In the genomic region with DNA sequence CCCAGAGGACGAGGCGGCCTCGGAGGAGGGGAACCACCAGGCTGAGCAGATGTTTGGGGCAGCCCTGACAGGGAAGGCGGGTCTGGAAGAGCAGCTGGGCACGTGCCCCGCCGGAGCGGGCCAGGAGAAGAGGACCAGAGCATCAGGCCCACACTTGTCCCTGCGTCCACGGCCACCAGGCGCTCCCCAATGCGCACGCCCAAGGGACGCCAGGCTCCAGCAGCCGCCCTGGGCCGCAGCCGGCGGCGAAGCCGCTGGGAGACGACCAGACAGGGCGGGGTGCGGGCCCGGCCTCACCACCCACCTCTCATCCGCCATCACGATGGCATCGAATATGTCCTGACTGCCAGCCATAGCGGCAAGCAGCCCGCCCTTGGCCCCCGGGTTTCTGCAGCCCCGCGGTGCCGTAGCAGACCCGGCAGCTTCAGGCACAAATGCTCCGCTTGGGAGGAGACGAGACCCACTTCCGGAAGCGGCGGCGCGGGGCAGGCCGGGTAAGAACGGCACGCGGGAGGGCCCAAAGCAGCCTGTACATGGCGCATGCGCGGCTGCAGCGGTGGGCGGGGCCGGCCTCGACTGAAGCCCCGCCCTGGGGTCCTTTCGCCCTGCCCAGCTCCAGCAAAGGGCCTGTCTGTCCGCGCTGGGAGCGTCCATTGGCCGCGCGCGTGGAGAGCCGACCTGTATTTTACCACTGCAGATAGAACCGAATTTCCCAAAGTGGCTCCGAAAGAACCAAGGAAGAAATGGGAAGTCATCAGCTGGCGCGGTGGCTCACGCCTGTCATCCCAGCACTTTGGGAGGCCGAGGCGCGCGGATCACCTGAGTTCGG, we compare ENCODE assay signal across 1 cellular context.
TF ChIP-seq lines count a peak whose summit lies in the region.

A gene with protein sequence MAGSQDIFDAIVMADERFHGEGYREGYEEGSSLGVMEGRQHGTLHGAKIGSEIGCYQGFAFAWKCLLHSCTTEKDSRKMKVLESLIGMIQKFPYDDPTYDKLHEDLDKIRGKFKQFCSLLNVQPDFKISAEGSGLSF (minus strand): TSS at position 468 of the 829 bp plus-strand sequence. CDS start 114 bp downstream, at position 354.

TF ChIP-seq in H1, 55 proteins besides CTCF, POLR2A, EP300 and RAD21:
- TF ChIP-seq SAP30 (IDR thresholded peaks at IDR 0.05; ENCODE audit: insufficient read depth, insufficient replicate concordance, low read length) (peak; percentile 46), NRF1 (IDR thresholded peaks at IDR 0.05; ENCODE audit: low read depth, low read length) (peak; percentile 80), RBBP5 (IDR thresholded peaks at IDR 0.05; ENCODE audit: borderline replicate concordance, low read depth, low read length) (0 out of 2 replicates have a peak, but pooled peaks have one; percentile 72), TCF12 (IDR thresholded peaks at IDR 0.05; ENCODE audit: low read depth, low read length) (no peak), JUND (IDR thresholded peaks at IDR 0.05; ENCODE audit: low read length) (no peak), CEBPB (IDR thresholded peaks at IDR 0.05; ENCODE audit: low read depth, low read length) (no peak), ASH2L (IDR thresholded peaks at IDR 0.05; ENCODE audit: low read length) (peak; percentile 75), POLR2AphosphoS5 (IDR thresholded peaks at IDR 0.05; ENCODE audit: low read depth, low read length) (peak; percentile 69; the same call in 1 of the 2 replicates), GABPA (IDR thresholded peaks at IDR 0.05; ENCODE audit: borderline replicate concordance, insufficient read depth, low read length) (no peak), MAFK (IDR thresholded peaks at IDR 0.05; ENCODE audit: low read depth, low read length) (no peak), SIN3A (conservative IDR thresholded peaks at IDR 0.05 in 1 of 2, IDR thresholded peaks at IDR 0.05 in 1 of 2; ENCODE audit: low read depth in 1 of 2, low read length in 2 of 2) (peak; percentile 83 to 85; a peak in 3 of 4 replicates), BCL11A (IDR thresholded peaks at IDR 0.05; ENCODE audit: low read depth in 2 of 2, low read length in 2 of 2) (no peak), EGR1 (IDR thresholded peaks at IDR 0.05; ENCODE audit: borderline replicate concordance, low read depth, low read length) (no peak), CBX8 (IDR thresholded peaks at IDR 0.05; ENCODE audit: borderline replicate concordance, low read depth, low read length) (no peak), HDAC2 (IDR thresholded peaks at IDR 0.05; ENCODE audit: borderline replicate concordance in 1 of 2, low read depth in 2 of 2, low read length in 2 of 2) (peak in 1 of 2 experiments; percentile 84; a peak in 1 of 4 replicates), ZNF274 (IDR thresholded peaks at IDR 0.05; ENCODE audit: borderline replicate concordance, extremely low read depth, low read length) (no peak), BACH1 (IDR thresholded peaks at IDR 0.05; ENCODE audit: low read length) (0 out of 2 replicates have a peak, but pooled peaks have one; percentile 13), TBP (IDR thresholded peaks at IDR 0.05; ENCODE audit: low read depth, low read length) (peak; percentile 67), FOSL1 (IDR thresholded peaks at IDR 0.05; ENCODE audit: insufficient read depth, low read depth, low read length) (no peak), YY1 (IDR thresholded peaks at IDR 0.05; ENCODE audit: low read depth, low read length) (0 out of 2 replicates have a peak, but pooled peaks have one; percentile 5), CREB1 (IDR thresholded peaks at IDR 0.05) (no peak), EZH2 (IDR thresholded peaks at IDR 0.05; ENCODE audit: low read depth, low read length, severe bottlenecking) (no peak), KDM5A (IDR thresholded peaks at IDR 0.05; ENCODE audit: low read length) (peak; percentile 45; the same call in 1 of the 2 replicates), JUN (IDR thresholded peaks at IDR 0.05; ENCODE audit: low read depth, low read length) (no peak), SP2 (IDR thresholded peaks at IDR 0.05; ENCODE audit: low read length) (no peak), RXRA (IDR thresholded peaks at IDR 0.05; ENCODE audit: insufficient read depth, low read depth, low read length) (no peak), CHD2 (IDR thresholded peaks at IDR 0.05; ENCODE audit: low read length) (no peak), PHF8 (conservative IDR thresholded peaks at IDR 0.05; ENCODE audit: low read depth, low read length) (peak; percentile 80), TAF1 (IDR thresholded peaks at IDR 0.05; ENCODE audit: low read depth, low read length) (peak; percentile 74), CBX5 (IDR thresholded peaks at IDR 0.05; ENCODE audit: low read depth, low read length) (no peak), SIRT6 (IDR thresholded peaks at IDR 0.05; ENCODE audit: low read length) (no peak), HDAC6 (IDR thresholded peaks at IDR 0.05; ENCODE audit: low read depth, low read length) (no peak), TAF7 (optimal IDR thresholded peaks at IDR 0.05; ENCODE audit: borderline replicate concordance, low read depth, low read length) (peak; percentile 36), RNF2 (IDR thresholded peaks at IDR 0.05; ENCODE audit: borderline replicate concordance, low read depth, low read length, missing control alignments, poor library complexity, severe bottlenecking) (no peak), CHD1 (IDR thresholded peaks at IDR 0.05; ENCODE audit: low read depth, low read length) (no peak), SRF (IDR thresholded peaks at IDR 0.05; ENCODE audit: low read depth, low read length) (no peak), NANOG (IDR thresholded peaks at IDR 0.05; ENCODE audit: insufficient read depth, low read depth, low read length, poor library complexity, severe bottlenecking) (no peak)
- TF ChIP-seq, protein P1, sequence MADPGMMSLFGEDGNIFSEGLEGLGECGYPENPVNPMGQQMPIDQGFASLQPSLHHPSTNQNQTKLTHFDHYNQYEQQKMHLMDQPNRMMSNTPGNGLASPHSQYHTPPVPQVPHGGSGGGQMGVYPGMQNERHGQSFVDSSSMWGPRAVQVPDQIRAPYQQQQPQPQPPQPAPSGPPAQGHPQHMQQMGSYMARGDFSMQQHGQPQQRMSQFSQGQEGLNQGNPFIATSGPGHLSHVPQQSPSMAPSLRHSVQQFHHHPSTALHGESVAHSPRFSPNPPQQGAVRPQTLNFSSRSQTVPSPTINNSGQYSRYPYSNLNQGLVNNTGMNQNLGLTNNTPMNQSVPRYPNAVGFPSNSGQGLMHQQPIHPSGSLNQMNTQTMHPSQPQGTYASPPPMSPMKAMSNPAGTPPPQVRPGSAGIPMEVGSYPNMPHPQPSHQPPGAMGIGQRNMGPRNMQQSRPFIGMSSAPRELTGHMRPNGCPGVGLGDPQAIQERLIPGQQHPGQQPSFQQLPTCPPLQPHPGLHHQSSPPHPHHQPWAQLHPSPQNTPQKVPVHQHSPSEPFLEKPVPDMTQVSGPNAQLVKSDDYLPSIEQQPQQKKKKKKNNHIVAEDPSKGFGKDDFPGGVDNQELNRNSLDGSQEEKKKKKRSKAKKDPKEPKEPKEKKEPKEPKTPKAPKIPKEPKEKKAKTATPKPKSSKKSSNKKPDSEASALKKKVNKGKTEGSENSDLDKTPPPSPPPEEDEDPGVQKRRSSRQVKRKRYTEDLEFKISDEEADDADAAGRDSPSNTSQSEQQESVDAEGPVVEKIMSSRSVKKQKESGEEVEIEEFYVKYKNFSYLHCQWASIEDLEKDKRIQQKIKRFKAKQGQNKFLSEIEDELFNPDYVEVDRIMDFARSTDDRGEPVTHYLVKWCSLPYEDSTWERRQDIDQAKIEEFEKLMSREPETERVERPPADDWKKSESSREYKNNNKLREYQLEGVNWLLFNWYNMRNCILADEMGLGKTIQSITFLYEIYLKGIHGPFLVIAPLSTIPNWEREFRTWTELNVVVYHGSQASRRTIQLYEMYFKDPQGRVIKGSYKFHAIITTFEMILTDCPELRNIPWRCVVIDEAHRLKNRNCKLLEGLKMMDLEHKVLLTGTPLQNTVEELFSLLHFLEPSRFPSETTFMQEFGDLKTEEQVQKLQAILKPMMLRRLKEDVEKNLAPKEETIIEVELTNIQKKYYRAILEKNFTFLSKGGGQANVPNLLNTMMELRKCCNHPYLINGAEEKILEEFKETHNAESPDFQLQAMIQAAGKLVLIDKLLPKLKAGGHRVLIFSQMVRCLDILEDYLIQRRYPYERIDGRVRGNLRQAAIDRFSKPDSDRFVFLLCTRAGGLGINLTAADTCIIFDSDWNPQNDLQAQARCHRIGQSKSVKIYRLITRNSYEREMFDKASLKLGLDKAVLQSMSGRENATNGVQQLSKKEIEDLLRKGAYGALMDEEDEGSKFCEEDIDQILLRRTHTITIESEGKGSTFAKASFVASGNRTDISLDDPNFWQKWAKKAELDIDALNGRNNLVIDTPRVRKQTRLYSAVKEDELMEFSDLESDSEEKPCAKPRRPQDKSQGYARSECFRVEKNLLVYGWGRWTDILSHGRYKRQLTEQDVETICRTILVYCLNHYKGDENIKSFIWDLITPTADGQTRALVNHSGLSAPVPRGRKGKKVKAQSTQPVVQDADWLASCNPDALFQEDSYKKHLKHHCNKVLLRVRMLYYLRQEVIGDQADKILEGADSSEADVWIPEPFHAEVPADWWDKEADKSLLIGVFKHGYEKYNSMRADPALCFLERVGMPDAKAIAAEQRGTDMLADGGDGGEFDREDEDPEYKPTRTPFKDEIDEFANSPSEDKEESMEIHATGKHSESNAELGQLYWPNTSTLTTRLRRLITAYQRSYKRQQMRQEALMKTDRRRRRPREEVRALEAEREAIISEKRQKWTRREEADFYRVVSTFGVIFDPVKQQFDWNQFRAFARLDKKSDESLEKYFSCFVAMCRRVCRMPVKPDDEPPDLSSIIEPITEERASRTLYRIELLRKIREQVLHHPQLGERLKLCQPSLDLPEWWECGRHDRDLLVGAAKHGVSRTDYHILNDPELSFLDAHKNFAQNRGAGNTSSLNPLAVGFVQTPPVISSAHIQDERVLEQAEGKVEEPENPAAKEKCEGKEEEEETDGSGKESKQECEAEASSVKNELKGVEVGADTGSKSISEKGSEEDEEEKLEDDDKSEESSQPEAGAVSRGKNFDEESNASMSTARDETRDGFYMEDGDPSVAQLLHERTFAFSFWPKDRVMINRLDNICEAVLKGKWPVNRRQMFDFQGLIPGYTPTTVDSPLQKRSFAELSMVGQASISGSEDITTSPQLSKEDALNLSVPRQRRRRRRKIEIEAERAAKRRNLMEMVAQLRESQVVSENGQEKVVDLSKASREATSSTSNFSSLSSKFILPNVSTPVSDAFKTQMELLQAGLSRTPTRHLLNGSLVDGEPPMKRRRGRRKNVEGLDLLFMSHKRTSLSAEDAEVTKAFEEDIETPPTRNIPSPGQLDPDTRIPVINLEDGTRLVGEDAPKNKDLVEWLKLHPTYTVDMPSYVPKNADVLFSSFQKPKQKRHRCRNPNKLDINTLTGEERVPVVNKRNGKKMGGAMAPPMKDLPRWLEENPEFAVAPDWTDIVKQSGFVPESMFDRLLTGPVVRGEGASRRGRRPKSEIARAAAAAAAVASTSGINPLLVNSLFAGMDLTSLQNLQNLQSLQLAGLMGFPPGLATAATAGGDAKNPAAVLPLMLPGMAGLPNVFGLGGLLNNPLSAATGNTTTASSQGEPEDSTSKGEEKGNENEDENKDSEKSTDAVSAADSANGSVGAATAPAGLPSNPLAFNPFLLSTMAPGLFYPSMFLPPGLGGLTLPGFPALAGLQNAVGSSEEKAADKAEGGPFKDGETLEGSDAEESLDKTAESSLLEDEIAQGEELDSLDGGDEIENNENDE (IDR thresholded peaks at IDR 0.05; ENCODE audit: insufficient replicate concordance, low read length), result no peak
- TF ChIP-seq, protein P2, sequence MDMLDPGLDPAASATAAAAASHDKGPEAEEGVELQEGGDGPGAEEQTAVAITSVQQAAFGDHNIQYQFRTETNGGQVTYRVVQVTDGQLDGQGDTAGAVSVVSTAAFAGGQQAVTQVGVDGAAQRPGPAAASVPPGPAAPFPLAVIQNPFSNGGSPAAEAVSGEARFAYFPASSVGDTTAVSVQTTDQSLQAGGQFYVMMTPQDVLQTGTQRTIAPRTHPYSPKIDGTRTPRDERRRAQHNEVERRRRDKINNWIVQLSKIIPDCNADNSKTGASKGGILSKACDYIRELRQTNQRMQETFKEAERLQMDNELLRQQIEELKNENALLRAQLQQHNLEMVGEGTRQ (IDR thresholded peaks at IDR 0.05; ENCODE audit: low read length), result no peak
- TF ChIP-seq, protein P3, sequence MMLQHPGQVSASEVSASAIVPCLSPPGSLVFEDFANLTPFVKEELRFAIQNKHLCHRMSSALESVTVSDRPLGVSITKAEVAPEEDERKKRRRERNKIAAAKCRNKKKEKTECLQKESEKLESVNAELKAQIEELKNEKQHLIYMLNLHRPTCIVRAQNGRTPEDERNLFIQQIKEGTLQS (IDR thresholded peaks at IDR 0.05; ENCODE audit: insufficient read depth, low read depth, low read length), result no peak
- TF ChIP-seq, protein P4, sequence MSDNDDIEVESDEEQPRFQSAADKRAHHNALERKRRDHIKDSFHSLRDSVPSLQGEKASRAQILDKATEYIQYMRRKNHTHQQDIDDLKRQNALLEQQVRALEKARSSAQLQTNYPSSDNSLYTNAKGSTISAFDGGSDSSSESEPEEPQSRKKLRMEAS (IDR thresholded peaks at IDR 0.05), result peak; percentile 63
- TF ChIP-seq, protein P5, sequence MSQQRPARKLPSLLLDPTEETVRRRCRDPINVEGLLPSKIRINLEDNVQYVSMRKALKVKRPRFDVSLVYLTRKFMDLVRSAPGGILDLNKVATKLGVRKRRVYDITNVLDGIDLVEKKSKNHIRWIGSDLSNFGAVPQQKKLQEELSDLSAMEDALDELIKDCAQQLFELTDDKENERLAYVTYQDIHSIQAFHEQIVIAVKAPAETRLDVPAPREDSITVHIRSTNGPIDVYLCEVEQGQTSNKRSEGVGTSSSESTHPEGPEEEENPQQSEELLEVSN (IDR thresholded peaks at IDR 0.05), result peak; percentile 62; the same call in 1 of the 2 replicates
- TF ChIP-seq, protein P6, sequence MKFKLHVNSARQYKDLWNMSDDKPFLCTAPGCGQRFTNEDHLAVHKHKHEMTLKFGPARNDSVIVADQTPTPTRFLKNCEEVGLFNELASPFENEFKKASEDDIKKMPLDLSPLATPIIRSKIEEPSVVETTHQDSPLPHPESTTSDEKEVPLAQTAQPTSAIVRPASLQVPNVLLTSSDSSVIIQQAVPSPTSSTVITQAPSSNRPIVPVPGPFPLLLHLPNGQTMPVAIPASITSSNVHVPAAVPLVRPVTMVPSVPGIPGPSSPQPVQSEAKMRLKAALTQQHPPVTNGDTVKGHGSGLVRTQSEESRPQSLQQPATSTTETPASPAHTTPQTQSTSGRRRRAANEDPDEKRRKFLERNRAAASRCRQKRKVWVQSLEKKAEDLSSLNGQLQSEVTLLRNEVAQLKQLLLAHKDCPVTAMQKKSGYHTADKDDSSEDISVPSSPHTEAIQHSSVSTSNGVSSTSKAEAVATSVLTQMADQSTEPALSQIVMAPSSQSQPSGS (IDR thresholded peaks at IDR 0.05; ENCODE audit: low read length), result no peak
